In the genomic region with DNA sequence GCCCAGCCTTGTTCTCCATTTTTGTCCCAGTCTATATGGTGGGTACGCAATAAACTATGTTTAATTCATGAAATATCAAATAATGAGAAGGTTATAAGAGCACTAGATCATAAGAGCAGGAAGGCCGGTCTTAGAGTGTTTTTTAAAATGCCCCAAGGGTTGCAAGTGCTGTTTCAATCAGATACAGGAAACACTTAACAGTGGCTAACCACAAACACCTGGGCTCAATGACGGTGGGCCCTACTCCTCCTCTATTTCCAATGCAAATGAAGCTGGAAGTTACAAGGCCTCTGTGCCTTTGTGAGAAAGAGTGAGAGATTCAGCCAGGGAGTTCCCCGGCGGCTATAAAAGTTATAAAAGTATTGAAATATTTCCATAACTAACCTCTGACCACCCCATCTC, we compare ENCODE assay signal across 1 cellular context.
TF ChIP-seq lines count a peak whose summit lies in the region.

No MANE protein-coding gene starts in this region.

TF ChIP-seq in HepG2, 621 proteins besides CTCF, POLR2A, EP300 and RAD21:
- TF ChIP-seq NFIC (IDR thresholded peaks at IDR 0.05; ENCODE audit: low read length): no peak
- TF ChIP-seq ZNF768 (CRISPR knock-in tag; IDR thresholded peaks at IDR 0.05): no peak
- no peak for TF ChIP-seq ZFP37 (CRISPR knock-in tag; IDR thresholded peaks at IDR 0.05; ENCODE audit: borderline replicate concordance)
- TF ChIP-seq, protein P1, sequence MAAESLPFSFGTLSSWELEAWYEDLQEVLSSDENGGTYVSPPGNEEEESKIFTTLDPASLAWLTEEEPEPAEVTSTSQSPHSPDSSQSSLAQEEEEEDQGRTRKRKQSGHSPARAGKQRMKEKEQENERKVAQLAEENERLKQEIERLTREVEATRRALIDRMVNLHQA (CRISPR knock-in tag; IDR thresholded peaks at IDR 0.05): no peak
- TF ChIP-seq ASH2L (IDR thresholded peaks at IDR 0.05; ENCODE audit: insufficient read length, low read depth, low read length): no peak
- no peak for TF ChIP-seq ZNF782 (CRISPR knock-in tag; IDR thresholded peaks at IDR 0.05; ENCODE audit: borderline replicate concordance)
